Comparison of ENCODE assay signal across 25 cellular contexts in genomic region chr3:78112266-78112665, GRCh38.
DNase-seq lines count a peak whose midpoint lies in the region; ATAC-seq and TF ChIP-seq lines count a peak whose summit lies in the region.
"Had no signal": no experiment of that assay in that cellular context is flagged by ENCODE, and none has a peak within 500 bp of the region (broad histone marks: within the 10 kb centered on the region; RNA-seq: fewer than 3 reads in every experiment).

No MANE protein-coding gene starts in this region.

- H3K4me1 ChIP-seq in lower lobe of right lung = no peaks in the 10 kb centered on the region
- no peaks in the 10 kb centered on the region for H3K4me1 ChIP-seq in aorta (ENCODE audit: control insufficient read depth in 1 of 2, insufficient read depth in 2 of 2, low read length in 2 of 2)
- H3K4me1 ChIP-seq: breast epithelium, upper lobe of left lung had no signal

- H3K27ac Mint-ChIP-seq in nephron progenitor cell = no peak overlapping the region
- H3K27ac Mint-ChIP-seq: activated T-cell treated with anti-CD3 and anti-CD28 coated beads, Interleukin-2, amount 50 U/mL, for 24 hours; B cell; progenitor cell of endocrine pancreas; T-helper 17 cell had no signal

- no peaks in the 10 kb centered on the region for H3K36me3 Mint-ChIP-seq in nephron progenitor cell (ENCODE audit: low read depth)

- no peak overlapping the region for H3K4me3 Mint-ChIP-seq in nephron progenitor cell
- H3K4me3 Mint-ChIP-seq: activated T-cell treated with anti-CD3 and anti-CD28 coated beads, Interleukin-2, amount 50 U/mL, for 24 hours; B cell; T-helper 17 cell had no signal

- ATAC-seq in Right ventricle myocardium superior (ENCODE audit: poor library complexity) = peak; percentile 77
- ATAC-seq in lower lobe of right lung = peak; percentile 16 to 51
- peak; percentile 60 for ATAC-seq in aorta (ENCODE audit: low FRiP score)
- no peak for ATAC-seq in HG03095 (IDR thresholded peaks at IDR 0.05; ENCODE audit: unreplicated experiment)
- ATAC-seq: T-helper 17 cell had no signal

- H3K27ac ChIP-seq in lower lobe of right lung (no peak overlapping the region), aorta (ENCODE audit: low read depth in 1 of 2, low read length in 2 of 2) (no peak overlapping the region)
- H3K27ac ChIP-seq: GM23248, hepatocyte, upper lobe of left lung had no signal

- intact Hi-C loops in Right ventricle myocardium superior (cut with DNase I) = no loop called here
- intact Hi-C loops in cardiac septum (cut with DNase I) = no loop called here
- intact Hi-C loops in lower lobe of right lung (cut with DNase I) = no loop called here
- intact Hi-C loops in aorta (cut with DNase I) = no loop called here

- H3K9me3 Mint-ChIP-seq in nephron progenitor cell = peaks cover 17% of the 10 kb centered on the region

- TF ChIP-seq CTCF in lower lobe of right lung (IDR thresholded peaks at IDR 0.05) (no peak), nephron progenitor cell (IDR thresholded peaks at IDR 0.05) (no peak)

- H3K4me3 ChIP-seq in lower lobe of right lung = no peak overlapping the region
- H3K4me3 ChIP-seq in aorta (ENCODE audit: low read length in 2 of 2) = no peak overlapping the region
- H3K4me3 ChIP-seq: breast epithelium, GM23248, hepatocyte, upper lobe of left lung had no signal

- H3K27me3 ChIP-seq in lower lobe of right lung (ENCODE audit: low read depth) = no peaks in the 10 kb centered on the region
- no peaks in the 10 kb centered on the region for H3K27me3 ChIP-seq in aorta (ENCODE audit: control insufficient read depth in 1 of 2, insufficient read depth in 2 of 2, low read length in 1 of 2)
- H3K27me3 ChIP-seq: breast epithelium, hepatocyte, upper lobe of left lung had no signal

- DNase-seq in Right ventricle myocardium superior (no peak), cardiac septum (ENCODE audit: low spot score) (no peak), fibroblast of peridontal ligament (ENCODE audit: extremely low read depth) (peak; percentile 62), lower lobe of right lung (no peak), aorta (no peak), nephron progenitor cell (no peak), T1000 (lab: John Stamatoyannopoulos, UW) (no peak)
- DNase-seq: activated CD4-positive, alpha-beta T cell treated with anti-CD3 and anti-CD28 coated beads for 48 hours; activated naive CD4-positive, alpha-beta T cell treated with Interleukin-2 at 50 U/mL for 16 hours; activated T-cell treated with anti-CD3 and anti-CD28 coated beads, Interleukin-2, amount 50 U/mL, for 24 hours; amniotic stem cell; dermis blood vessel endothelial cell; DMS53; foreskin melanocyte; GDM1; GM23248; NCI-H1694; NCI-H524; T-helper 17 cell; upper lobe of left lung had no signal

- H3K36me3 ChIP-seq in lower lobe of right lung = no peaks in the 10 kb centered on the region
- no peaks in the 10 kb centered on the region for H3K36me3 ChIP-seq in aorta (ENCODE audit: control insufficient read depth in 1 of 2, insufficient read depth in 2 of 2, low read length in 1 of 2)
- H3K36me3 ChIP-seq: breast epithelium, upper lobe of left lung had no signal

- no peaks in the 10 kb centered on the region for H3K9me3 ChIP-seq in lower lobe of right lung
- no peaks in the 10 kb centered on the region for H3K9me3 ChIP-seq in aorta (ENCODE audit: control insufficient read depth, low read length)
- H3K9me3 ChIP-seq: breast epithelium, upper lobe of left lung had no signal

- no peaks in the 10 kb centered on the region for H3K27me3 Mint-ChIP-seq in nephron progenitor cell (ENCODE audit: low read depth, poor library complexity)
- H3K27me3 Mint-ChIP-seq: activated T-cell treated with anti-CD3 and anti-CD28 coated beads, Interleukin-2, amount 50 U/mL, for 24 hours; B cell; progenitor cell of endocrine pancreas; T-helper 17 cell had no signal

- peaks cover 52% of the 10 kb centered on the region for H3K4me1 Mint-ChIP-seq in nephron progenitor cell
- H3K4me1 Mint-ChIP-seq: B cell, T-helper 17 cell had no signal
